In the genomic region with DNA sequence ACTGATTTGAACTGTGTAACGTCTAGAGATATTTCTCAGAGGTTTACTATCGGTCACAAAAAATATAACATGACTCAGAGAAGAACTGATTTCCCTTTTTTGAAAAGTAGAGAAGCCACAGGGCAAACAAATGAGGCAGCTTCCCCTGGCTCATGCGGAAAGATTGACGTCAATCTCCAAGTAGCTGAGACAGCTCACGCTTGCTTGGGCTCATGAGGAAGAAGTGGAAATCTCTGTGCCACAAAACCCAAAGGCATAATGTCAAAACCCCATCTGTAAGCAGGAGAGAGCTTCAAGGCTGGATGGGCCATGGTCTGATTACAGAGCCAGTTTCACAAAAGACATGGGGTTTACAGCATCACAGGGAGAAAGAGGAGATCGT, we compare ENCODE assay signal across 1 cellular context.
TF ChIP-seq lines count a peak whose summit lies in the region.

No MANE protein-coding gene starts in this region.

TF ChIP-seq in IMR-90, 13 proteins besides CTCF, POLR2A, EP300 and RAD21 (continued from another document):
- TF ChIP-seq, protein P1, sequence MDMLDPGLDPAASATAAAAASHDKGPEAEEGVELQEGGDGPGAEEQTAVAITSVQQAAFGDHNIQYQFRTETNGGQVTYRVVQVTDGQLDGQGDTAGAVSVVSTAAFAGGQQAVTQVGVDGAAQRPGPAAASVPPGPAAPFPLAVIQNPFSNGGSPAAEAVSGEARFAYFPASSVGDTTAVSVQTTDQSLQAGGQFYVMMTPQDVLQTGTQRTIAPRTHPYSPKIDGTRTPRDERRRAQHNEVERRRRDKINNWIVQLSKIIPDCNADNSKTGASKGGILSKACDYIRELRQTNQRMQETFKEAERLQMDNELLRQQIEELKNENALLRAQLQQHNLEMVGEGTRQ (IDR thresholded peaks at IDR 0.05; ENCODE audit: low read depth, low read length) = no peak
